Comparison of ENCODE assay signal across 10 cellular contexts in the genomic region with DNA sequence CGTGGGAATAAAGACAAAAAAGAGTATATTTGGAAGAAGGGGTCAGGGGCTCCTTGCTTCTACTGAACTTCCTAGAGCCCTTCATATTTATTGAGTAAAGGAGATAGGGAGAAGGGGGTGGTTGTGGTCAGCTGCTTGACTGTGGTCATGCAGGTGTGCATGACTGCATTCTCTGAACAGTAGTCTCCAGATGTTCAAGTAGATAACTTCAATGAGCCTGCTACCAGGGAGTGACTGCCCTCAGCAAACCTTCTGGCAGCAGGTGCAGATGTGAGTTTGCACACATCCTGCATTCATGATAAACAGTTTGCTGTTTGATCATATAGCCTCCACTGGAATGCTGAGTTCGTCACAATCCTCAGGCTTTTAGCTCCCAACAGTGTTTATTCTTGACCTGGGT. TPM values are rescaled to one million over a fixed set of nuclear protein-coding genes. Genes with fewer than 3 reads are reported as not detected.
"Had no signal": no experiment of that assay in that cellular context is flagged by ENCODE, and none has a peak within 500 bp of the region (broad histone marks: within the 10 kb centered on the region; RNA-seq: fewer than 3 reads in every experiment).

No MANE protein-coding gene starts in this region.

- H3K4me3 ChIP-seq: K562 had no signal

- DNase-seq: IMR-90, KBM-7, KG1 had no signal

- H3K27ac ChIP-seq: HL-60, KMS-11 had no signal

- H3K9ac ChIP-seq: KMS-11 had no signal

- H3K4me2 ChIP-seq: KMS-11 had no signal

- ATAC-seq: HepG2, K562 had no signal

RNA-seq across cellular contexts. Expression of a gene that starts 9.5 kb away (rescaled TPM):
- total RNA-seq: HepG2, HT-29, HT1080, IMR-90, K562 had no signal
- polyA plus RNA-seq: HepG2, IgD-negative memory B cell, IMR-90, K562 had no signal

RNA-seq across cellular contexts. Expression of a gene that starts 10.6 kb away (rescaled TPM):
- total RNA-seq: HT-29, HT1080, IMR-90, K562 had no signal
- polyA plus RNA-seq: IgD-negative memory B cell, IMR-90, K562 had no signal
